ENCODE assay signal across 26 cellular contexts in the genomic region with DNA sequence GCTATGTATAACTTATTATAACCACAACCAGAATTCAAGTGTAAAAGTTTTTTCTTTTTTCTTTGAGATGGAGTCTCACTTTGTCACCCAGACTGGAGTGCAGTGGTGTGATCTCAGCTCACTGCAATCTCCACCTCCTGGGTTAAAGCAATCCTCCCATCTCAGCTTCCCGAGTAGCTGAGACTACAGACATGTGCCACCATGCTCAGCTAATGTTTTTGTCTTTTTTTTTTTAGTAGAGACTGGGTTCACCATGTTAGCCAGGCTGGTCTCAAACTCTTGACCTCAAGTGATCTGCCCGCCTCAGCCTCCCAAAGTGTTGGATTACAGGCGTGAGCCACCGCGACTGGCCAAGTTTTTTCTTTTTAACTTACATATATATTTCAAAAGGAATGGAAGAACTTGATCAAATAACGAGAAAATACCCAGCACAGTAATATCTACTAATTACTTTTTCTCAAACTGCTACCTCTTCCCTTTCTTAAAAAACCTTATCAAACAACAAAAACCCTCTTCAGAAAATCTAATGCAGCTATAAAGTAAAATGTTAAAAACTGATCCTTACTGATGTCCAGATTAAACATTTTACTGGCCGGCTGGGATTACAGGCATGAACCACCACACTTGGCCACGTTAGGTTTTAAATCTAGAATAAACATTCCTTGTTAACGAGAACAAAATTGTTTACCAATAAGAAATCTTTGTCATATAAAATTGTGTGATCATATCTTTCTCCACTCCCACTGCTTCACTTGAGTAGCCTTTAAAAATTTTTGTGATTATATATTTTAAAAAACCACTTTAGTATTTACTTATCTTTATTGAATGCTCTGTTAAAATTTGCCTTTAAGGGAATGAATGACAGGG.
"Had no signal": no experiment of that assay in that cellular context is flagged by ENCODE, and none has a peak within 500 bp of the region (broad histone marks: within the 10 kb centered on the region; RNA-seq: fewer than 3 reads in every experiment).

No MANE protein-coding gene starts in this region.

- H3K79me2 ChIP-seq: parathyroid adenoma had no signal

- H3K4me3 ChIP-seq: coronary artery, esophagus squamous epithelium, lung, mucosa of descending colon, neural progenitor cell, right lobe of liver, thoracic aorta, tibial nerve, upper lobe of right lung, uterus had no signal

- H3K36me3 Mint-ChIP-seq: natural killer cell treated with Interleukin-12 subunit alpha and Interleukin-12 subunit beta and Interleukin-15 and Interleukin-18, amount 100 ng/mL, for 72 hours had no signal

- H3K9ac ChIP-seq: neural progenitor cell, parathyroid adenoma had no signal

- H3K4me1 Mint-ChIP-seq: memory B cell, neural progenitor cell had no signal

- H3K27me3 ChIP-seq: esophagus squamous epithelium, neural progenitor cell, right lobe of liver, tibial nerve, upper lobe of right lung, uterus had no signal

- H3K36me3 ChIP-seq: neural progenitor cell, uterus had no signal

- H3K27ac ChIP-seq: coronary artery, esophagus squamous epithelium, neural progenitor cell, parathyroid adenoma, right lobe of liver, thoracic aorta, tibial nerve, upper lobe of right lung, uterus had no signal

- H3K27me3 Mint-ChIP-seq: effector memory CD8-positive, alpha-beta T cell; memory B cell; naive B cell; natural killer cell treated with Interleukin-12 subunit alpha and Interleukin-12 subunit beta and Interleukin-15 and Interleukin-18, amount 100 ng/mL, for 72 hours; progenitor cell of endocrine pancreas; stimulated activated naive B cell treated with anti-CD40 and anti-IgM and Interleukin-4, amounts not matched to agents 10 μg/mL and 1 μg/mL and 100 μg/mL, for 72 hours; stimulated activated naive CD8-positive, alpha-beta T cell treated with anti-CD3 and anti-CD28 coated beads, Interleukin-15, Interleukin-2, amounts not matched to agents 100 ng/mL and 50 ng/mL, for 24 hours had no signal

- H3K27ac Mint-ChIP-seq: memory B cell; mesothelial cell of epicardium; natural killer cell treated with Interleukin-12 subunit alpha and Interleukin-12 subunit beta and Interleukin-15 and Interleukin-18, amount 100 ng/mL, for 72 hours; neural progenitor cell; progenitor cell of endocrine pancreas; stimulated activated naive B cell treated with anti-CD40 and anti-IgM and Interleukin-4, amounts not matched to agents 10 μg/mL and 1 μg/mL and 100 μg/mL, for 72 hours; stimulated activated naive CD8-positive, alpha-beta T cell treated with anti-CD3 and anti-CD28 coated beads, Interleukin-15, Interleukin-2, amounts not matched to agents 100 ng/mL and 50 ng/mL, for 24 hours had no signal

- DNase-seq: dermis blood vessel endothelial cell; effector memory CD8-positive, alpha-beta T cell; erythroblast; esophagus squamous epithelium; mucosa of descending colon; naive B cell; right lobe of liver; small intestine; stimulated activated CD4-positive, alpha-beta T cell treated with anti-CD3 and anti-CD28 coated beads, Interleukin-15, amount 100 ng/mL, for 24 hours; stimulated activated CD4-positive, alpha-beta T cell treated with anti-CD3 and anti-CD28 coated beads, Interleukin-2, amount 100 ng/mL, for 48 hours; stimulated activated naive B cell treated with anti-CD40 and anti-IgM and Interleukin-4, amounts not matched to agents 10 μg/mL and 1 μg/mL and 100 μg/mL, for 72 hours; upper lobe of right lung; uterus had no signal

- H3K4me3 Mint-ChIP-seq: effector memory CD8-positive, alpha-beta T cell; memory B cell; mesothelial cell of epicardium; naive B cell; natural killer cell treated with Interleukin-12 subunit alpha and Interleukin-12 subunit beta and Interleukin-15 and Interleukin-18, amount 100 ng/mL, for 72 hours; neural progenitor cell; stimulated activated naive B cell treated with anti-CD40 and anti-IgM and Interleukin-4, amounts not matched to agents 10 μg/mL and 1 μg/mL and 100 μg/mL, for 72 hours; stimulated activated naive CD8-positive, alpha-beta T cell treated with anti-CD3 and anti-CD28 coated beads, Interleukin-15, Interleukin-2, amounts not matched to agents 100 ng/mL and 50 ng/mL, for 24 hours had no signal

- H3K9me3 ChIP-seq: esophagus squamous epithelium, mucosa of descending colon, right lobe of liver, thoracic aorta, tibial nerve, upper lobe of right lung, uterus had no signal

- H3K4me1 ChIP-seq: esophagus squamous epithelium, neural progenitor cell, parathyroid adenoma, right lobe of liver, tibial nerve, upper lobe of right lung, uterus had no signal

- H3K4me2 ChIP-seq: neural progenitor cell had no signal

- H3K9me3 Mint-ChIP-seq: effector memory CD8-positive, alpha-beta T cell; memory B cell; mesothelial cell of epicardium; naive B cell; natural killer cell treated with Interleukin-12 subunit alpha and Interleukin-12 subunit beta and Interleukin-15 and Interleukin-18, amount 100 ng/mL, for 72 hours; neural progenitor cell; stimulated activated naive B cell treated with anti-CD40 and anti-IgM and Interleukin-4, amounts not matched to agents 10 μg/mL and 1 μg/mL and 100 μg/mL, for 72 hours; stimulated activated naive CD8-positive, alpha-beta T cell treated with anti-CD3 and anti-CD28 coated beads, Interleukin-15, Interleukin-2, amounts not matched to agents 100 ng/mL and 50 ng/mL, for 24 hours had no signal

- FAIRE-seq: frontal cortex, keratinocyte, small intestine had no signal

- H2AFZ ChIP-seq: neural progenitor cell, parathyroid adenoma had no signal
